In genomic region chr5:171586436-171586835, GRCh38 we compare ENCODE assay signal across 24 cellular contexts.
"Had no signal": no experiment of that assay in that cellular context is flagged by ENCODE, and none has a peak within 500 bp of the region (broad histone marks: within the 10 kb centered on the region; RNA-seq: fewer than 3 reads in every experiment).

No MANE protein-coding gene starts in this region.

- H3K4me1 Mint-ChIP-seq: memory B cell; natural killer cell; stimulated activated memory B cell treated with anti-CD40 and anti-IgM and Interleukin-4, amounts not matched to agents 10 μg/mL and 1 μg/mL and 100 μg/mL, for 72 hours had no signal

- H3K27me3 ChIP-seq: neutrophil, right atrium auricular region, testis, upper lobe of left lung had no signal

- ATAC-seq: left ventricle myocardium superior; lower lobe of right lung; natural killer cell; sciatic nerve; stimulated activated memory B cell treated with anti-CD40 and anti-IgM and Interleukin-4, amounts not matched to agents 10 μg/mL and 1 μg/mL and 100 μg/mL, for 72 hours; stimulated activated naive CD8-positive, alpha-beta T cell treated with anti-CD3 and anti-CD28 coated beads, Interleukin-15, Interleukin-2, amounts not matched to agents 100 U/mL and 50 U/mL, for 24 hours had no signal

- H3K27ac ChIP-seq: coronary artery, esophagus squamous epithelium, lower lobe of right lung, neutrophil, prostate gland, right atrium auricular region, testis, tibial artery, upper lobe of left lung had no signal

- FAIRE-seq: endothelial cell of umbilical vein, frontal cortex, keratinocyte, urothelium cell line had no signal

- H3K27ac Mint-ChIP-seq: memory B cell; natural killer cell; stimulated activated memory B cell treated with anti-CD40 and anti-IgM and Interleukin-4, amounts not matched to agents 10 μg/mL and 1 μg/mL and 100 μg/mL, for 72 hours had no signal

- H3K4me1 ChIP-seq: esophagus squamous epithelium, lower lobe of right lung, prostate gland, right atrium auricular region, testis, tibial artery, upper lobe of left lung had no signal

- H3K4me3 Mint-ChIP-seq: memory B cell; natural killer cell; stimulated activated memory B cell treated with anti-CD40 and anti-IgM and Interleukin-4, amounts not matched to agents 10 μg/mL and 1 μg/mL and 100 μg/mL, for 72 hours had no signal

- DNase-seq: dermis blood vessel endothelial cell; effector memory CD4-positive, alpha-beta T cell; esophagus squamous epithelium; left ventricle myocardium superior; lower lobe of right lung; natural killer cell; stimulated activated CD4-positive, alpha-beta T cell treated with anti-CD3 and anti-CD28 coated beads, Interleukin-2, amount 100 ng/mL, for 24 hours; stimulated activated CD4-positive, alpha-beta T cell treated with anti-CD3 and anti-CD28 coated beads, Interleukin-4, amount 100 ng/mL, for 24 hours; stimulated activated naive CD8-positive, alpha-beta T cell treated with anti-CD3 and anti-CD28 coated beads, Interleukin-15, Interleukin-2, amounts not matched to agents 100 U/mL and 50 U/mL, for 24 hours; substantia nigra; testis; tibial artery; upper lobe of left lung had no signal

- H3K9me3 ChIP-seq: esophagus squamous epithelium, lower lobe of right lung, neutrophil, prostate gland, right atrium auricular region, testis, tibial artery, upper lobe of left lung had no signal

- H3K9me3 Mint-ChIP-seq: memory B cell; natural killer cell; stimulated activated memory B cell treated with anti-CD40 and anti-IgM and Interleukin-4, amounts not matched to agents 10 μg/mL and 1 μg/mL and 100 μg/mL, for 72 hours had no signal

- H3K4me3 ChIP-seq: coronary artery, esophagus squamous epithelium, lower lobe of right lung, prostate gland, right atrium auricular region, testis, tibial artery, upper lobe of left lung had no signal

- H3K36me3 Mint-ChIP-seq: memory B cell; natural killer cell; stimulated activated memory B cell treated with anti-CD40 and anti-IgM and Interleukin-4, amounts not matched to agents 10 μg/mL and 1 μg/mL and 100 μg/mL, for 72 hours had no signal
